Comparison of ENCODE assay signal across 25 cellular contexts in the genomic region with DNA sequence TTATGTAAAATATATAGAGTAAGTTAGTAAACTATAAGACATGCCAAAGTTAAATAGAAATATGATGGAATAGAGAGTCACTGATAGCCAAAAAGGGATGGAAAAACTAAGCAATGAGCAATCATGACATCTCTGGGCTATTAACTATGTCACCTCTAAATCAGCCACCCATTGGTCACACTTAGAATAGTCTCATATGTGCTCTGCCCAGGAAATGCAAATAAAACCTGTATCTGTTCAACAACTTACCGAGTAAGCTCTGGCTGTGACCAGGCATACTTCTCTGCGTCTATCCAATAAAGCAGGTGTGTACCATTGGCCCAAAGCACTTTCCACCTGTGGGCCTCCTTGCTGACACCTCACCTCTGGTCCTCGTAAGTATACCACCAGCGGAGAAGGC.
"Had no signal": no experiment of that assay in that cellular context is flagged by ENCODE, and none has a peak within 500 bp of the region (broad histone marks: within the 10 kb centered on the region; RNA-seq: fewer than 3 reads in every experiment).

No MANE protein-coding gene starts in this region.

- ATAC-seq: esophagus mucosa; gastroesophageal sphincter; heart left ventricle; left lobe of liver; natural killer cell; stimulated activated memory B cell treated with anti-CD40 and anti-IgM and Interleukin-4, amounts not matched to agents 10 μg/mL and 1 μg/mL and 100 μg/mL, for 72 hours; stimulated activated naive CD8-positive, alpha-beta T cell treated with anti-CD3 and anti-CD28 coated beads, Interleukin-15, Interleukin-2, amounts not matched to agents 100 U/mL and 50 U/mL, for 24 hours had no signal

- FAIRE-seq: kidney had no signal

- H3K27me3 ChIP-seq: gastroesophageal sphincter, right atrium auricular region, sigmoid colon, testis, tibial artery had no signal

- H3K36me3 Mint-ChIP-seq: natural killer cell, neural progenitor cell had no signal

- H3K27ac Mint-ChIP-seq: endodermal cell; memory B cell; neural progenitor cell; stimulated activated memory B cell treated with anti-CD40 and anti-IgM and Interleukin-4, amounts not matched to agents 10 μg/mL and 1 μg/mL and 100 μg/mL, for 72 hours; type B pancreatic cell had no signal

- H3K9me3 Mint-ChIP-seq: endodermal cell; memory B cell; natural killer cell; neural progenitor cell; stimulated activated memory B cell treated with anti-CD40 and anti-IgM and Interleukin-4, amounts not matched to agents 10 μg/mL and 1 μg/mL and 100 μg/mL, for 72 hours; type B pancreatic cell had no signal

- H3K9me3 ChIP-seq: gastroesophageal sphincter, heart left ventricle, prostate gland, right atrium auricular region, sigmoid colon, testis, tibial artery had no signal

- H3K4me3 Mint-ChIP-seq: memory B cell; stimulated activated memory B cell treated with anti-CD40 and anti-IgM and Interleukin-4, amounts not matched to agents 10 μg/mL and 1 μg/mL and 100 μg/mL, for 72 hours had no signal

- H3K27ac ChIP-seq: epithelial cell of prostate, gastroesophageal sphincter, heart left ventricle, hepatocyte, neural progenitor cell, prostate gland, right atrium auricular region, sigmoid colon, testis, tibial artery had no signal

- DNase-seq: dorsolateral prefrontal cortex; effector CD8-positive, alpha-beta T cell; endodermal cell; foreskin fibroblast; heart left ventricle; kidney; natural killer cell; sigmoid colon; stimulated activated CD4-positive, alpha-beta T cell treated with anti-CD3 and anti-CD28 coated beads, Interleukin-2, amount 100 ng/mL, for 24 hours; stimulated activated CD4-positive, alpha-beta T cell treated with anti-CD3 and anti-CD28 coated beads, Interleukin-4, amount 100 ng/mL, for 24 hours; stimulated activated naive CD8-positive, alpha-beta T cell treated with anti-CD3 and anti-CD28 coated beads, Interleukin-15, Interleukin-2, amounts not matched to agents 100 U/mL and 50 U/mL, for 24 hours; substantia nigra; testis; tibial artery had no signal
